Comparison of ENCODE assay signal across 19 cellular contexts in genomic region chr3:49098429-49098828, GRCh38. TPM values are rescaled to one million over a fixed set of nuclear protein-coding genes. Genes with fewer than 3 reads are reported as not detected.
DNase-seq lines count a peak whose midpoint lies in the region; FAIRE-seq and TF ChIP-seq lines count a peak whose summit lies in the region.
"Had no signal": no experiment of that assay in that cellular context is flagged by ENCODE, and none has a peak within 500 bp of the region (broad histone marks: within the 10 kb centered on the region; RNA-seq: fewer than 3 reads in every experiment).

No MANE protein-coding gene starts in this region.

- H3K4me3 ChIP-seq in astrocyte (ENCODE audit: insufficient read depth, low read depth, low read length) = no peak overlapping the region
- H3K4me3 ChIP-seq: gastroesophageal sphincter, upper lobe of right lung had no signal

- peaks cover 24% of the 10 kb centered on the region for H3K36me3 Mint-ChIP-seq in astrocyte (ENCODE audit: low read depth, unreplicated experiment)

- H3K4me1 ChIP-seq in astrocyte (ENCODE audit: insufficient read depth, low read length) = peaks cover 11% of the 10 kb centered on the region

- no peak overlapping the region for H3K27ac ChIP-seq in astrocyte (ENCODE audit: low read depth, low read length)
- H3K27ac ChIP-seq: gastroesophageal sphincter, upper lobe of right lung had no signal

- no peak overlapping the region for H2AFZ ChIP-seq in astrocyte (ENCODE audit: low read depth, low read length)

- no peaks in the 10 kb centered on the region for H3K27me3 ChIP-seq in astrocyte (ENCODE audit: insufficient read depth, low read length)
- H3K27me3 ChIP-seq: gastroesophageal sphincter, upper lobe of right lung had no signal

- no peak overlapping the region for H3K4me3 Mint-ChIP-seq in astrocyte (ENCODE audit: unreplicated experiment)
- H3K4me3 Mint-ChIP-seq: CD14-positive monocyte; effector memory CD8-positive, alpha-beta T cell; stimulated activated naive B cell treated with anti-CD40 and anti-IgM and Interleukin-4, amounts not matched to agents 10 μg/mL and 1 μg/mL and 100 μg/mL, for 72 hours had no signal

- no peaks in the 10 kb centered on the region for H3K27me3 Mint-ChIP-seq in astrocyte (ENCODE audit: low read depth, unreplicated experiment)
- H3K27me3 Mint-ChIP-seq: effector memory CD8-positive, alpha-beta T cell; stimulated activated naive B cell treated with anti-CD40 and anti-IgM and Interleukin-4, amounts not matched to agents 10 μg/mL and 1 μg/mL and 100 μg/mL, for 72 hours had no signal

- no peak for TF ChIP-seq CTCF in astrocyte (IDR thresholded peaks at IDR 0.05; ENCODE audit: insufficient read depth, low read depth, low read length)

- DNase-seq in NCI-H2081 (lab: John Stamatoyannopoulos, UW) (peak; percentile 31 to 68), NCI-H2081 treated with DMSO at 0.1 percent for 48 hours (lab: John Stamatoyannopoulos, UW) (no peak), NCI-H2029 (lab: John Stamatoyannopoulos, UW) (peak; percentile 83), astrocyte (ENCODE audit: low read depth) (peak; percentile 25), kidney tubule cell (ENCODE audit: low spot score) (peak; percentile 42), NCI-H748 (lab: John Stamatoyannopoulos, UW; ENCODE audit: unreplicated experiment) (no peak), amniotic stem cell (lab: John Stamatoyannopoulos, UW) (no peak)
- no peak for DNase-seq in activated naive CD4-positive, alpha-beta T cell treated with anti-CD3 and anti-CD28 coated beads, Interleukin-2, amount 50 U/mL, for 16 hours
- DNase-seq: effector memory CD8-positive, alpha-beta T cell; NCI-H1048; NCI-H526 treated with DMSO at 0.1 percent for 48 hours; small intestine; stimulated activated naive B cell treated with anti-CD40 and anti-IgM and Interleukin-4, amounts not matched to agents 10 μg/mL and 1 μg/mL and 100 μg/mL, for 72 hours; upper lobe of right lung had no signal

- peaks cover 23% of the 10 kb centered on the region for H3K79me2 ChIP-seq in astrocyte (ENCODE audit: insufficient read depth, low read length)

- H3K4me1 Mint-ChIP-seq in astrocyte (ENCODE audit: low read depth, unreplicated experiment) = peaks cover 12% of the 10 kb centered on the region

- H3K4me2 ChIP-seq in astrocyte (ENCODE audit: low read length) = no peak overlapping the region

- no peak for FAIRE-seq in astrocyte (lab: Jason Lieb, UNC)
- FAIRE-seq: G401.6, islet of Langerhans, RCC 7860, small intestine had no signal

- no peak overlapping the region for H3K9ac ChIP-seq in astrocyte (ENCODE audit: low read length)

- H3K9me3 ChIP-seq in astrocyte (ENCODE audit: insufficient read depth, low read depth, low read length) = no peaks in the 10 kb centered on the region
- H3K9me3 ChIP-seq: gastroesophageal sphincter, upper lobe of right lung had no signal

- H3K36me3 ChIP-seq in astrocyte (ENCODE audit: insufficient read depth, low read length) = peaks cover 39% of the 10 kb centered on the region

- H3K9me3 Mint-ChIP-seq in astrocyte (ENCODE audit: unreplicated experiment) = no peaks in the 10 kb centered on the region
- H3K9me3 Mint-ChIP-seq: effector memory CD8-positive, alpha-beta T cell; stimulated activated naive B cell treated with anti-CD40 and anti-IgM and Interleukin-4, amounts not matched to agents 10 μg/mL and 1 μg/mL and 100 μg/mL, for 72 hours had no signal

- H4K20me1 ChIP-seq in astrocyte (ENCODE audit: insufficient read depth, low read length) = peaks cover 6% of the 10 kb centered on the region

- H3K27ac Mint-ChIP-seq in astrocyte (ENCODE audit: unreplicated experiment) = no peak overlapping the region
- H3K27ac Mint-ChIP-seq: effector memory CD8-positive, alpha-beta T cell; stimulated activated naive B cell treated with anti-CD40 and anti-IgM and Interleukin-4, amounts not matched to agents 10 μg/mL and 1 μg/mL and 100 μg/mL, for 72 hours had no signal

RNA-seq across cellular contexts. Expression of gene QRICH1, which starts 4.6 kb away (rescaled TPM):
- total RNA-seq in astrocyte = 109 and 119 TPM in 2 replicates

RNA-seq across cellular contexts. Expression of gene QARS1, which starts 6.1 kb away (rescaled TPM):
- 189 and 231 TPM in 2 replicates for total RNA-seq in astrocyte

RNA-seq across cellular contexts. Expression of gene USP19, which starts 22.2 kb away (rescaled TPM):
- 28.7 and 31.7 TPM in 2 replicates for total RNA-seq in astrocyte

RNA-seq across cellular contexts. Expression of gene LAMB2, which starts 34.4 kb away (rescaled TPM):
- 344 and 391 TPM in 2 replicates for total RNA-seq in astrocyte

Comparison
In these comparisons a context has a peak if more than half of its experiments do, and no peak if none do; other contexts are left out.
1. DNase-seq: peak in NCI-H2081 (2 of 2), NCI-H2029 (single experiment), astrocyte (single experiment) and kidney tubule cell (single experiment); none in NCI-H2081 treated with DMSO at 0.1 percent for 48 hours (single experiment), NCI-H748 (single experiment), activated naive CD4-positive, alpha-beta T cell treated with anti-CD3 and anti-CD28 coated beads, Interleukin-2, amount 50 U/mL, for 16 hours (single experiment) and amniotic stem cell (single experiment).